ENCODE assay signal across 1 cellular context in the genomic region with DNA sequence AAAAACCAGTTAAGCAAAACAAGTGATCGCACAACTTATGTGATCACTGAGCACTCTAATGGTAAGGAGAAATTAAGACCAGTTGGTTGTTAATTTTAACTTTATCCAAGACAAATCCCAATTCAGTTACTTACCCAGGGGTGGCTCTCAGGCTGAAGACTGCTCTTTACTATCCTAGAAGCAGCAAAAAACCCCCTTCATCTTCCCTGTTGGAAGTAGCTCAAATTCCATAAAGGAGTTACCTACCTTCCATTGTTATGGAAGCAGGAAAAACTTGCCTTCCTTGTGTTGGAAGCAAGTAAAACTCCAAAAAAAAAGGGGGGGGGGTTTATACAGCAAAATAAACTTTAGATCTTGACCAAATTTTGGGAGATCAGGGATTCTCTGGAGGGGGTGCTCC.
A peak's percentile ranks its signal among the peaks of the same experiment; 100 is the strongest.
TF ChIP-seq lines count a peak whose summit lies in the region.

No MANE protein-coding gene starts in this region.

TF ChIP-seq in K562, 482 proteins besides CTCF, POLR2A, EP300 and RAD21:
- TF ChIP-seq, protein P1, sequence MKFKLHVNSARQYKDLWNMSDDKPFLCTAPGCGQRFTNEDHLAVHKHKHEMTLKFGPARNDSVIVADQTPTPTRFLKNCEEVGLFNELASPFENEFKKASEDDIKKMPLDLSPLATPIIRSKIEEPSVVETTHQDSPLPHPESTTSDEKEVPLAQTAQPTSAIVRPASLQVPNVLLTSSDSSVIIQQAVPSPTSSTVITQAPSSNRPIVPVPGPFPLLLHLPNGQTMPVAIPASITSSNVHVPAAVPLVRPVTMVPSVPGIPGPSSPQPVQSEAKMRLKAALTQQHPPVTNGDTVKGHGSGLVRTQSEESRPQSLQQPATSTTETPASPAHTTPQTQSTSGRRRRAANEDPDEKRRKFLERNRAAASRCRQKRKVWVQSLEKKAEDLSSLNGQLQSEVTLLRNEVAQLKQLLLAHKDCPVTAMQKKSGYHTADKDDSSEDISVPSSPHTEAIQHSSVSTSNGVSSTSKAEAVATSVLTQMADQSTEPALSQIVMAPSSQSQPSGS (CRISPR knock-in tag; IDR thresholded peaks at IDR 0.05) = no peak
- TF ChIP-seq ATF7 (IDR thresholded peaks at IDR 0.05) (no peak), GTF2E2 (tag; IDR thresholded peaks at IDR 0.05) (no peak), PURB (CRISPR knock-in tag; IDR thresholded peaks at IDR 0.05; ENCODE audit: low read depth) (no peak), POLR2H (tag; IDR thresholded peaks at IDR 0.05; ENCODE audit: low read depth) (no peak)
- TF ChIP-seq, protein P2, sequence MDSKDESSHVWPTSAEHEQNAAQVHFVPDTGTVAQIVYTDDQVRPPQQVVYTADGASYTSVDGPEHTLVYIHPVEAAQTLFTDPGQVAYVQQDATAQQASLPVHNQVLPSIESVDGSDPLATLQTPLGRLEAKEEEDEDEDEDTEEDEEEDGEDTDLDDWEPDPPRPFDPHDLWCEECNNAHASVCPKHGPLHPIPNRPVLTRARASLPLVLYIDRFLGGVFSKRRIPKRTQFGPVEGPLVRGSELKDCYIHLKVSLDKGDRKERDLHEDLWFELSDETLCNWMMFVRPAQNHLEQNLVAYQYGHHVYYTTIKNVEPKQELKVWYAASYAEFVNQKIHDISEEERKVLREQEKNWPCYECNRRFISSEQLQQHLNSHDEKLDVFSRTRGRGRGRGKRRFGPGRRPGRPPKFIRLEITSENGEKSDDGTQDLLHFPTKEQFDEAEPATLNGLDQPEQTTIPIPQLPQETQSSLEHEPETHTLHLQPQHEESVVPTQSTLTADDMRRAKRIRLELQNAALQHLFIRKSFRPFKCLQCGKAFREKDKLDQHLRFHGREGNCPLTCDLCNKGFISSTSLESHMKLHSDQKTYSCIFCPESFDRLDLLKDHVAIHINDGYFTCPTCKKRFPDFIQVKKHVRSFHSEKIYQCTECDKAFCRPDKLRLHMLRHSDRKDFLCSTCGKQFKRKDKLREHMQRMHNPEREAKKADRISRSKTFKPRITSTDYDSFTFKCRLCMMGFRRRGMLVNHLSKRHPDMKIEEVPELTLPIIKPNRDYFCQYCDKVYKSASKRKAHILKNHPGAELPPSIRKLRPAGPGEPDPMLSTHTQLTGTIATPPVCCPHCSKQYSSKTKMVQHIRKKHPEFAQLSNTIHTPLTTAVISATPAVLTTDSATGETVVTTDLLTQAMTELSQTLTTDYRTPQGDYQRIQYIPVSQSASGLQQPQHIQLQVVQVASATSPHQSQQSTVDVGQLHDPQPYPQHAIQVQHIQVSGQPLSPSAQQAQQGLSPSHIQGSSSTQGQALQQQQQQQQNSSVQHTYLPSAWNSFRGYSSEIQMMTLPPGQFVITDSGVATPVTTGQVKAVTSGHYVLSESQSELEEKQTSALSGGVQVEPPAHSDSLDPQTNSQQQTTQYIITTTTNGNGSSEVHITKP (IDR thresholded peaks at IDR 0.05; ENCODE audit: partially characterized antibody) = peak; percentile 63
- TF ChIP-seq, protein P3, sequence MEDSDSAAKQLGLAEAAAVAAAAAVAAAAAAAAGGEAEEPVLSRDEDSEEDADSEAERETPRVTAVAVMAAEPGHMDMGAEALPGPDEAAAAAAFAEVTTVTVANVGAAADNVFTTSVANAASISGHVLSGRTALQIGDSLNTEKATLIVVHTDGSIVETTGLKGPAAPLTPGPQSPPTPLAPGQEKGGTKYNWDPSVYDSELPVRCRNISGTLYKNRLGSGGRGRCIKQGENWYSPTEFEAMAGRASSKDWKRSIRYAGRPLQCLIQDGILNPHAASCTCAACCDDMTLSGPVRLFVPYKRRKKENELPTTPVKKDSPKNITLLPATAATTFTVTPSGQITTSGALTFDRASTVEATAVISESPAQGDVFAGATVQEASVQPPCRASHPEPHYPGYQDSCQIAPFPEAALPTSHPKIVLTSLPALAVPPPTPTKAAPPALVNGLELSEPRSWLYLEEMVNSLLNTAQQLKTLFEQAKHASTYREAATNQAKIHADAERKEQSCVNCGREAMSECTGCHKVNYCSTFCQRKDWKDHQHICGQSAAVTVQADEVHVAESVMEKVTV (CRISPR knock-in tag; IDR thresholded peaks at IDR 0.05) = no peak
